8 cellular contexts compared by ENCODE assay signal in the genomic region with DNA sequence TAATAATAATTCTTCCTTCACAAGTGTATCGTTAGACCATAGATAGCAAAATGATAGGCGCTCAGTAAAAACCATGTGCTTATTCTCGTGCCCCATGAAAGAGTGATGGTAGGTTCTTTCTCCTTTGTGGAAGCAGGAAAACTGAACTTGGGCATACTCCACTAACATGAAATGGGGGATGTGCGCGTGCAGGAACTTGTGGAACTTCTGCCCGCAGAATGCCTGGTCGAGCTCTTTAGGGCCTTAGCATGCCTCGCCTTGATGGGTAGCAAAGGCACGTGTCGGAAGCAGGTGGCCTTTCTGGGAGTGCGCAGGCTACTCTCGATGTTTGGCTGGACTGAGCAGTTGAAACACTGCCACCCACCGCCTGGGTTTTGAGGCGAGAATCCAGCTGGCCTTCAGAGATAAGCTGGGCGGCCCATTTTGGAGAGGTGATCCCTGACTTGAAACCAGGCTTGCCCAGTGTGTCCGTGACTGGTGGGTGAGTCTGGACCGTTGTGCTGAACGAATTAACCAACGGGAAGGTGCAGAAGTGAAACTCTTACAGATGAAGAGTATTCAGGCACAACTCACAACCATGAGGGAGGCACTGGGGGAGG. TPM values are rescaled to one million over a fixed set of nuclear protein-coding genes. Genes with fewer than 3 reads are reported as not detected.
DNase-seq lines count a peak whose midpoint lies in the region; TF ChIP-seq lines count a peak whose summit lies in the region.

No MANE protein-coding gene starts in this region.

- no peak overlapping the region for H2AK5ac ChIP-seq in neuronal stem cell (ENCODE audit: low read depth, low read length)

- no peak overlapping the region for H3K23ac ChIP-seq in neuronal stem cell (ENCODE audit: low read depth, low read length, poor library complexity)

- H2BK12ac ChIP-seq in neuronal stem cell (ENCODE audit: low read length) = no peak overlapping the region

- H3K36me3 ChIP-seq in OCI-LY1 (ENCODE audit: insufficient read depth, low read length) (peaks cover 9% of the 10 kb centered on the region; the same call in 1 of the 2 replicates), neuronal stem cell (replicated peaks in 1 of 2; ENCODE audit: control insufficient read depth in 2 of 2, insufficient read depth in 2 of 2, low read length in 2 of 2) (peaks cover 0 to 8% of the 10 kb centered on the region in 2 donors)

- no CpG with 5 or more reads among the region's 19 CpGs for WGBS in neuronal stem cell (ENCODE audit: extremely low coverage in 2 of 2, insufficient read length in 2 of 2, insufficient replicate concordance in 1 of 2), 2 donors

- H3K27ac ChIP-seq in HL-60 (replicated peaks) (peak overlapping the region; percentile 91), OCI-LY1 (ENCODE audit: low read depth, low read length, poor library complexity, severe bottlenecking) (peak overlapping the region; percentile 85), neuronal stem cell (replicated peaks; ENCODE audit: low read length) (no peak overlapping the region)

- H3K27me3 ChIP-seq in HL-60 (ENCODE audit: insufficient read depth, poor library complexity, severe bottlenecking) = no peaks in the 10 kb centered on the region
- no peaks in the 10 kb centered on the region for H3K27me3 ChIP-seq in OCI-LY1 (ENCODE audit: insufficient read depth, low read length)
- peaks cover 0 to 4% (median 0%) of the 10 kb centered on the region in 3 experiments for H3K27me3 ChIP-seq in neuronal stem cell (ENCODE audit: control insufficient read depth in 3 of 3, insufficient read depth in 3 of 3, low read depth in 1 of 3, low read length in 3 of 3)

- peak overlapping the region; percentile 90 for H3K27ac Mint-ChIP-seq in activated naive CD4-positive, alpha-beta T cell treated with anti-CD3 and anti-CD28 coated beads, Interleukin-2, amount 10 ng/mL, durations not matched to agents 7 days and 5 days

- H3K9me3 Mint-ChIP-seq in activated naive CD4-positive, alpha-beta T cell treated with anti-CD3 and anti-CD28 coated beads, Interleukin-2, amount 10 ng/mL, durations not matched to agents 7 days and 5 days = no peaks in the 10 kb centered on the region

- peaks cover 25% of the 10 kb centered on the region for H3K79me2 ChIP-seq in OCI-LY1 (ENCODE audit: insufficient read depth, low read length)

- H4K91ac ChIP-seq in neuronal stem cell (ENCODE audit: low read depth, low read length, poor library complexity) = no peak overlapping the region

- H3K9me3 ChIP-seq in OCI-LY1 (ENCODE audit: low read length) (no peaks in the 10 kb centered on the region), neuronal stem cell (replicated peaks in 1 of 2; ENCODE audit: control insufficient read depth in 2 of 2, insufficient read depth in 1 of 2, low read depth in 1 of 2, low read length in 2 of 2) (no peaks in the 10 kb centered on the region)

- 0 out of 2 replicates have a peak, but pooled peaks cover 3% of the 10 kb centered on the region for H3F3A ChIP-seq in OCI-LY1 (ENCODE audit: insufficient read depth, low read length)

- TF ChIP-seq CTCF in HL-60 (IDR thresholded peaks at IDR 0.05; ENCODE audit: insufficient read depth, low read length) (peak; percentile 20), OCI-LY1 (IDR thresholded peaks at IDR 0.05; ENCODE audit: low read length) (peak; percentile 56)

- H3K14ac ChIP-seq in neuronal stem cell (ENCODE audit: low read length) = no peak overlapping the region

- no peak overlapping the region for H2BK15ac ChIP-seq in neuronal stem cell (ENCODE audit: low read length)

- H3K36me3 Mint-ChIP-seq in activated naive CD4-positive, alpha-beta T cell treated with anti-CD3 and anti-CD28 coated beads, Interleukin-2, amount 10 ng/mL, durations not matched to agents 7 days and 5 days = no peaks in the 10 kb centered on the region

- H3K9ac ChIP-seq in OCI-LY1 (ENCODE audit: low read length) (peak overlapping the region; percentile 56), neuronal stem cell (ENCODE audit: low read depth, low read length, poor library complexity) (peak overlapping the region; percentile 2)

- peak overlapping the region; percentile 75 for H3K4me2 ChIP-seq in OCI-LY1 (ENCODE audit: low read length)
- H3K4me2 ChIP-seq in neuronal stem cell (ENCODE audit: insufficient read depth, low read length, poor library complexity, severe bottlenecking) = peak overlapping the region; percentile 63

- H3K79me1 ChIP-seq in neuronal stem cell (ENCODE audit: low read depth, low read length) = peaks cover 6% of the 10 kb centered on the region

- peak; percentile 36 for DNase-seq in NCI-H748 (lab: John Stamatoyannopoulos, UW; ENCODE audit: unreplicated experiment)
- DNase-seq in NCI-H748 treated with DMSO at 0.1 percent for 48 hours (lab: John Stamatoyannopoulos, UW) = no peak
- peak; percentile 75 for DNase-seq in HL-60 (ENCODE audit: low read depth in 1 of 2, low spot score in 1 of 2)
- DNase-seq in activated naive CD4-positive, alpha-beta T cell treated with anti-CD3 and anti-CD28 coated beads, Interleukin-2, amount 10 ng/mL, durations not matched to agents 7 days and 5 days = peak; percentile 29
- peak; percentile 10 for DNase-seq in glomerular endothelial cell (ENCODE audit: extremely low read depth, low read depth, low spot score)
- DNase-seq in neuronal stem cell (ENCODE audit: low spot score) = peak; percentile 14
- DNase-seq in effector CD4-positive, alpha-beta T cell = no peak

- H4K8ac ChIP-seq in neuronal stem cell (ENCODE audit: low read depth, low read length) = no peak overlapping the region

- peaks cover 23% of the 10 kb centered on the region for H3K4me1 Mint-ChIP-seq in activated naive CD4-positive, alpha-beta T cell treated with anti-CD3 and anti-CD28 coated beads, Interleukin-2, amount 10 ng/mL, durations not matched to agents 7 days and 5 days

- no peak overlapping the region for H3K4ac ChIP-seq in neuronal stem cell (ENCODE audit: low read length)

- no peaks in the 10 kb centered on the region for H4K20me1 ChIP-seq in OCI-LY1 (ENCODE audit: insufficient read depth, low read length)

- CTCF ChIA-PET in activated naive CD4-positive, alpha-beta T cell treated with anti-CD3 and anti-CD28 coated beads, Interleukin-2, amount 10 ng/mL, durations not matched to agents 7 days and 5 days (lab: Charles Lee) = interaction anchor here (0.6 to 2.3 kb wide), 5 partner anchors 54 to 763 kb away, joined by 3 to 13 read pairs (median 3); a partner anchor contains a TSS

- H3K4me3 Mint-ChIP-seq in activated naive CD4-positive, alpha-beta T cell treated with anti-CD3 and anti-CD28 coated beads, Interleukin-2, amount 10 ng/mL, durations not matched to agents 7 days and 5 days = peak overlapping the region; percentile 78

- no peak overlapping the region for H2AFZ ChIP-seq in OCI-LY1 (ENCODE audit: low read length)
- peak overlapping the region; percentile 96 for H2AFZ ChIP-seq in neuronal stem cell (ENCODE audit: low read length)

- H3K4me1 ChIP-seq in OCI-LY1 (ENCODE audit: insufficient read depth, low read length, severe bottlenecking) (peaks cover 26% of the 10 kb centered on the region), neuronal stem cell (ENCODE audit: control insufficient read depth in 2 of 2, insufficient read depth in 1 of 2, low read depth in 1 of 2, low read length in 2 of 2) (peaks cover 5 to 7% of the 10 kb centered on the region in 2 donors)

- H3K18ac ChIP-seq in neuronal stem cell (ENCODE audit: low read length) = no peak overlapping the region

- H3K27me3 Mint-ChIP-seq in activated naive CD4-positive, alpha-beta T cell treated with anti-CD3 and anti-CD28 coated beads, Interleukin-2, amount 10 ng/mL, durations not matched to agents 7 days and 5 days = peaks cover 2% of the 10 kb centered on the region

- no peak overlapping the region for H2BK5ac ChIP-seq in neuronal stem cell (ENCODE audit: low read length)

- no peak overlapping the region for H2BK120ac ChIP-seq in neuronal stem cell (ENCODE audit: low read depth, low read length)

- no peaks in the 10 kb centered on the region for H3K9me2 ChIP-seq in OCI-LY1 (ENCODE audit: low read depth, low read length)

- H3K4me3 ChIP-seq in HL-60 (replicated peaks; ENCODE audit: insufficient read depth, low read length) (peak overlapping the region; percentile 58), OCI-LY1 (ENCODE audit: low read depth, low read length, poor library complexity, severe bottlenecking) (peak overlapping the region; percentile 60), neuronal stem cell (ENCODE audit: low read length in 2 of 2) (peak overlapping the region; percentile 74 to 89)

RNA-seq across cellular contexts. Expression of a gene that starts 0.8 kb away (rescaled TPM):
- 31.2 and 56.0 TPM in 2 replicates for total RNA-seq in glomerular endothelial cell
- 41.6 TPM for polyA plus RNA-seq in neuronal stem cell (2013, experiment 1 of 2)
- polyA plus RNA-seq in neuronal stem cell (2013, experiment 2 of 2) = 42.2 TPM

RNA-seq across cellular contexts. Expression of a gene that starts 54.8 kb away (rescaled TPM):
- total RNA-seq in glomerular endothelial cell = 22.6 and 25.6 TPM in 2 replicates
- 24.4 TPM for polyA plus RNA-seq in neuronal stem cell (2013, experiment 1 of 2)
- polyA plus RNA-seq in neuronal stem cell (2013, experiment 2 of 2) = 29.0 TPM

Comparison
In these comparisons a context has a peak if more than half of its experiments do, and no peak if none do; other contexts are left out.
1. DNase-seq: peak in NCI-H748 (single experiment), HL-60 (2 of 2), activated naive CD4-positive, alpha-beta T cell treated with anti-CD3 and anti-CD28 coated beads, Interleukin-2, amount 10 ng/mL, durations not matched to agents 7 days and 5 days (single experiment), glomerular endothelial cell (single experiment) and neuronal stem cell (single experiment); none in NCI-H748 treated with DMSO at 0.1 percent for 48 hours (single experiment) and effector CD4-positive, alpha-beta T cell (single experiment).
2. Peak in every context shown above with its lines, with median percentiles within 50 percentile points of each other: H3K4me3 ChIP-seq.